In genomic region chrX:331145-331771, GRCh38 we compare ENCODE assay signal across 9 cellular contexts. TPM values are rescaled to one million over a fixed set of nuclear protein-coding genes. Genes with fewer than 3 reads are reported as not detected.
DNase-seq lines count a peak whose midpoint lies in the region; ATAC-seq and FAIRE-seq lines count a peak whose summit lies in the region.
"Had no signal": no experiment of that assay in that cellular context is flagged by ENCODE, and none has a peak within 500 bp of the region (broad histone marks: within the 10 kb centered on the region; RNA-seq: fewer than 3 reads in every experiment).

No MANE protein-coding gene starts in this region.

- peaks cover 5% of the 10 kb centered on the region for H3K27me3 Mint-ChIP-seq in stimulated activated naive CD8-positive, alpha-beta T cell treated with anti-CD3 and anti-CD28 coated beads, Interleukin-15, amount 100 ng/mL, for 72 hours

- H3K4me3 Mint-ChIP-seq in stimulated activated naive CD8-positive, alpha-beta T cell treated with anti-CD3 and anti-CD28 coated beads, Interleukin-15, amount 100 ng/mL, for 72 hours = peak overlapping the region; percentile 68 to 72

- peaks cover 10% of the 10 kb centered on the region for H3K4me1 Mint-ChIP-seq in stimulated activated naive CD8-positive, alpha-beta T cell treated with anti-CD3 and anti-CD28 coated beads, Interleukin-15, amount 100 ng/mL, for 72 hours

- H3K9me3 Mint-ChIP-seq in stimulated activated naive CD8-positive, alpha-beta T cell treated with anti-CD3 and anti-CD28 coated beads, Interleukin-15, amount 100 ng/mL, for 72 hours = no peaks in the 10 kb centered on the region

- H3K27ac Mint-ChIP-seq in stimulated activated naive CD8-positive, alpha-beta T cell treated with anti-CD3 and anti-CD28 coated beads, Interleukin-15, amount 100 ng/mL, for 72 hours = peak overlapping the region in 1 of 2 donors; percentile 63

- ATAC-seq in stimulated activated naive CD8-positive, alpha-beta T cell treated with anti-CD3 and anti-CD28 coated beads, Interleukin-15, amount 100 ng/mL, for 72 hours = peak; percentile 65

- DNase-seq in NCI-H82 (lab: John Stamatoyannopoulos, UW) (peak; percentile 37), NCI-H82 treated with DMSO at 0.1 percent for 48 hours (lab: John Stamatoyannopoulos, UW; ENCODE audit: unreplicated experiment) (no peak), iris pigment epithelial cell (ENCODE audit: low read depth) (peak; percentile 39), NCI-H1694 treated with DMSO at 0.1 percent for 48 hours (lab: John Stamatoyannopoulos, UW) (no peak), NCI-H1417 (lab: John Stamatoyannopoulos, UW) (no peak), frontal cortex (ENCODE audit: low spot score in 2 of 2) (no peak)
- DNase-seq in activated CD8-positive, alpha-beta memory T cell treated with anti-CD3 and anti-CD28 coated beads, Interleukin-2, amount 50 U/mL, for 4 hours = peak; percentile 18
- no peak for DNase-seq in stimulated activated naive CD8-positive, alpha-beta T cell treated with anti-CD3 and anti-CD28 coated beads, Interleukin-15, amount 100 ng/mL, for 72 hours

- no peak for FAIRE-seq in frontal cortex (lab: Jason Lieb, UNC)
- FAIRE-seq: endometrium had no signal

RNA-seq across cellular contexts. Expression of gene GTPBP6, which starts 12.7 kb away (rescaled TPM):
- 23.6 TPM for total RNA-seq in frontal cortex

RNA-seq across cellular contexts. Expression of gene PLCXD1, which starts 50.1 kb away (rescaled TPM):
- total RNA-seq in frontal cortex = 14.7 TPM

RNA-seq across cellular contexts. Expression of gene PPP2R3B, which starts 55.4 kb away (rescaled TPM):
- total RNA-seq in frontal cortex = 17.1 TPM

Comparison
In these comparisons a context has a peak if more than half of its experiments do, and no peak if none do; other contexts are left out.
1. DNase-seq: peak in NCI-H82 (single experiment), activated CD8-positive, alpha-beta memory T cell treated with anti-CD3 and anti-CD28 coated beads, Interleukin-2, amount 50 U/mL, for 4 hours (single experiment) and iris pigment epithelial cell (single experiment); none in NCI-H82 treated with DMSO at 0.1 percent for 48 hours (single experiment), stimulated activated naive CD8-positive, alpha-beta T cell treated with anti-CD3 and anti-CD28 coated beads, Interleukin-15, amount 100 ng/mL, for 72 hours (0 of 2), NCI-H1694 treated with DMSO at 0.1 percent for 48 hours (single experiment), NCI-H1417 (0 of 3) and frontal cortex (0 of 2).